Comparison of ENCODE assay signal across 8 cellular contexts in genomic region chr7:16644987-16645592, GRCh38. TPM values are rescaled to one million over a fixed set of nuclear protein-coding genes. Genes with fewer than 3 reads are reported as not detected.
DNase-seq lines count a peak whose midpoint lies in the region; ATAC-seq and TF ChIP-seq lines count a peak whose summit lies in the region.

No MANE protein-coding gene starts in this region.

- H3K27me3 ChIP-seq in parathyroid adenoma (ENCODE audit: control insufficient read depth, insufficient read depth, low read length), result no peaks in the 10 kb centered on the region

- H3K9me3 ChIP-seq in parathyroid adenoma (ENCODE audit: control insufficient read depth, low read length), result no peaks in the 10 kb centered on the region

- peak overlapping the region; percentile 98 for H3K27ac Mint-ChIP-seq in activated CD4-positive, alpha-beta memory T cell treated with anti-CD3 and anti-CD28 coated beads for 36 hours

- peak overlapping the region; percentile 91 for H2AFZ ChIP-seq in parathyroid adenoma

- no peak for TF ChIP-seq CTCF in parathyroid adenoma (IDR thresholded peaks at IDR 0.05)

- peak; percentile 4 for ATAC-seq in HG03521 (IDR thresholded peaks at IDR 0.05; ENCODE audit: unreplicated experiment)
- no peak for ATAC-seq in HG02981 (IDR thresholded peaks at IDR 0.05; ENCODE audit: unreplicated experiment)

- H3K36me3 Mint-ChIP-seq in activated CD4-positive, alpha-beta memory T cell treated with anti-CD3 and anti-CD28 coated beads for 36 hours, result peaks cover 14% of the 10 kb centered on the region

- intact Hi-C loops in activated CD4-positive, alpha-beta memory T cell treated with anti-CD3 and anti-CD28 coated beads for 36 hours (cut with micrococcal nuclease), result loop anchor here (1.0 to 10.0 kb wide), 4 partner anchors 225 to 1300 kb away; partner anchors contain the start of gene SNX13

- no peaks in the 10 kb centered on the region for H3K27me3 Mint-ChIP-seq in activated CD4-positive, alpha-beta memory T cell treated with anti-CD3 and anti-CD28 coated beads for 36 hours

- peak overlapping the region; percentile 83 for H3K4me3 ChIP-seq in parathyroid adenoma (ENCODE audit: low read depth, low read length)

- peak; percentile 47 to 85 (median 85) for DNase-seq in NCI-H1417 (lab: John Stamatoyannopoulos, UW)
- no peak for DNase-seq in NCI-H1417 treated with DMSO at 0.1 percent for 48 hours (lab: John Stamatoyannopoulos, UW)
- DNase-seq in activated CD4-positive, alpha-beta memory T cell treated with anti-CD3 and anti-CD28 coated beads for 36 hours, result no peak
- DNase-seq in germinal center (ENCODE audit: low spot score), result peak; percentile 6
- no peak for DNase-seq in SKM-1 (lab: John Stamatoyannopoulos, UW; ENCODE audit: unreplicated experiment)

- H3K79me2 ChIP-seq in parathyroid adenoma, result peaks cover 23% of the 10 kb centered on the region

- H3K36me3 ChIP-seq in parathyroid adenoma (ENCODE audit: control insufficient read depth, insufficient read depth, low read length), result no peaks in the 10 kb centered on the region

- peak overlapping the region; percentile 95 for H3K27ac ChIP-seq in parathyroid adenoma

- POLR2A ChIA-PET in activated CD4-positive, alpha-beta memory T cell treated with anti-CD3 and anti-CD28 coated beads for 36 hours (lab: Charles Lee), result interaction anchor here (1.2 to 2.3 kb wide), 4 partner anchors 10 to 224 kb away, joined by 3 to 24 read pairs (median 14); partner anchors contain the start of gene CRPPA

- no peaks in the 10 kb centered on the region for H3K9me3 Mint-ChIP-seq in activated CD4-positive, alpha-beta memory T cell treated with anti-CD3 and anti-CD28 coated beads for 36 hours

- H3K9ac ChIP-seq in parathyroid adenoma, result no peak overlapping the region

- H3K4me1 ChIP-seq in parathyroid adenoma, result no peaks in the 10 kb centered on the region

- H3K4me3 Mint-ChIP-seq in activated CD4-positive, alpha-beta memory T cell treated with anti-CD3 and anti-CD28 coated beads for 36 hours, result peak overlapping the region; percentile 99

- CTCF ChIA-PET in activated CD4-positive, alpha-beta memory T cell treated with anti-CD3 and anti-CD28 coated beads for 36 hours (lab: Charles Lee), result interaction anchor here (0.7 to 1.2 kb wide), 3 partner anchors 11 to 80 kb away, joined by 3 to 4 read pairs (median 3); no protein-coding TSS in a partner anchor

- peak overlapping the region; percentile 83 for H3K4me2 ChIP-seq in parathyroid adenoma (ENCODE audit: low read length)

- peaks cover 48% of the 10 kb centered on the region for H3K4me1 Mint-ChIP-seq in activated CD4-positive, alpha-beta memory T cell treated with anti-CD3 and anti-CD28 coated beads for 36 hours (ENCODE audit: low read depth)

RNA-seq across cellular contexts. Expression of gene ANKMY2, which starts 0.5 kb away (rescaled TPM):
- total RNA-seq in activated CD4-positive, alpha-beta memory T cell treated with anti-CD3 and anti-CD28 coated beads for 36 hours, result 1 to 10 TPM; 7.8 to 8.4 TPM

RNA-seq across cellular contexts. Expression of gene BZW2, which starts 0.9 kb away (rescaled TPM):
- total RNA-seq in activated CD4-positive, alpha-beta memory T cell treated with anti-CD3 and anti-CD28 coated beads for 36 hours, result 10 to 100 TPM; 84.2 to 89.8 TPM

Comparison
In these comparisons a context has a peak if more than half of its experiments do, and no peak if none do; other contexts are left out.
1. DNase-seq: peak in NCI-H1417 (3 of 3) and germinal center (single experiment); none in NCI-H1417 treated with DMSO at 0.1 percent for 48 hours (single experiment), activated CD4-positive, alpha-beta memory T cell treated with anti-CD3 and anti-CD28 coated beads for 36 hours (single experiment) and SKM-1 (single experiment).